17 cellular contexts compared by ENCODE assay signal in the genomic region with DNA sequence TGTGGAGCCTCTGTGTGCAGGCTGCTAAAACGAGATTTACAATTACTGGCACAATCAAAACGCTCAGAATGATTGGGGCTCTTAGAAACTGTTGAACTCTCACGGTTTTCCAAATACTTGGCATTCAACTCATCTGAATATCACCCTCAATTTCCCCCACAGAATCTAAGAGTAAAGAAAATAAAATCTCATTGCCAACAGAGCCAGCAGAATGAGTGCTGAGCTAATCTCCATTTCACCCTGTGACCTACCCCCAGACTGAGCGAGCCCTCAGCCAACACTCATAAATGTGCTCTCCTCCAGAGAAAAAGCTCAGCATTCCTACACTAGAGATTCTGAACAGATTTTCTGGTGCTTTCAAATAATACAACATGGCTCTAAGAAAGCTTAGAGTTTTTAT.
"Had no signal": no experiment of that assay in that cellular context is flagged by ENCODE, and none has a peak within 500 bp of the region (broad histone marks: within the 10 kb centered on the region; RNA-seq: fewer than 3 reads in every experiment).

No MANE protein-coding gene starts in this region.

- H3K27ac ChIP-seq: body of pancreas, left lung, parathyroid adenoma, right atrium auricular region, suprapubic skin, upper lobe of left lung had no signal

- H3K9me3 ChIP-seq: body of pancreas, left lung, right atrium auricular region, upper lobe of left lung had no signal

- H2AFZ ChIP-seq: parathyroid adenoma had no signal

- H3K27me3 ChIP-seq: body of pancreas, left lung, right atrium auricular region, suprapubic skin, upper lobe of left lung had no signal

- H3K36me3 ChIP-seq: left lung, right atrium auricular region, suprapubic skin, upper lobe of left lung had no signal

- H3K9ac ChIP-seq: parathyroid adenoma had no signal

- H3K4me3 ChIP-seq: body of pancreas, left lung, right atrium auricular region, suprapubic skin, upper lobe of left lung had no signal

- H3K4me1 ChIP-seq: body of pancreas, left lung, parathyroid adenoma, right atrium auricular region, suprapubic skin, upper lobe of left lung had no signal

- ATAC-seq: activated T-cell treated with anti-CD3 and anti-CD28 coated beads, Interleukin-2, amount 50 U/mL, for 4 hours; body of pancreas; effector memory CD8-positive, alpha-beta T cell; left lung; stimulated activated naive B cell treated with anti-CD40 and anti-IgM and Interleukin-4, amounts not matched to agents 10 μg/mL and 1 μg/mL and 100 μg/mL, for 72 hours had no signal

- DNase-seq: activated CD4-positive, alpha-beta T cell treated with anti-CD3 and anti-CD28 coated beads, Interleukin-2, amount 50 U/mL, for 48 hours; activated CD4-positive, CD25-positive, alpha-beta regulatory T cell treated with anti-CD3 and anti-CD28 coated beads, Interleukin-2, amount 50 U/mL, for 72 hours; activated effector memory CD4-positive, alpha-beta T cell treated with anti-CD3 and anti-CD28 coated beads, Interleukin-2, amount 50 U/mL, for 16 hours; activated naive CD8-positive, alpha-beta T cell treated with anti-CD3 and anti-CD28 coated beads, Interleukin-2, amount 10 ng/mL, durations not matched to agents 7 days and 5 days; activated T-cell treated with anti-CD3 and anti-CD28 coated beads, Interleukin-2, amount 50 U/mL, for 4 hours; body of pancreas; effector memory CD8-positive, alpha-beta T cell; erythroblast; left lung; nephron progenitor cell; SHP77 treated with DMSO at 0.1 percent for 48 hours; stimulated activated CD4-positive, alpha-beta T cell treated with anti-CD3 and anti-CD28 coated beads, Interleukin-2, amount 100 ng/mL, for 24 hours; stimulated activated naive B cell treated with anti-CD40 and anti-IgM and Interleukin-4, amounts not matched to agents 10 μg/mL and 1 μg/mL and 100 μg/mL, for 72 hours; upper lobe of left lung had no signal
